10 cellular contexts compared by ENCODE assay signal in genomic region chr9:37474438-37474837, GRCh38.
"Had no signal": no experiment of that assay in that cellular context is flagged by ENCODE, and none has a peak within 500 bp of the region (broad histone marks: within the 10 kb centered on the region; RNA-seq: fewer than 3 reads in every experiment).

No MANE protein-coding gene starts in this region.

- H3K9me3 Mint-ChIP-seq: HFFc6, IgD-negative memory B cell had no signal

- DNase-seq: GM23248, GOT3, H9, HCEC 1CT, HFFc6, KG1 had no signal

- H3K36me3 Mint-ChIP-seq: IgD-negative memory B cell had no signal

- H3K9ac ChIP-seq: GM23248 had no signal

- FAIRE-seq: H54, HepG2 had no signal

- H3K27ac ChIP-seq: GM23248, HL-60 had no signal

- H3K4me3 ChIP-seq: GM23248 had no signal

- H3K27ac Mint-ChIP-seq: H9, HFFc6 had no signal

- ATAC-seq: HepG2 had no signal

- H2AFZ ChIP-seq: GM23248 had no signal

- H3K4me3 Mint-ChIP-seq: H9, HFFc6, IgD-negative memory B cell had no signal
